In the genomic region with DNA sequence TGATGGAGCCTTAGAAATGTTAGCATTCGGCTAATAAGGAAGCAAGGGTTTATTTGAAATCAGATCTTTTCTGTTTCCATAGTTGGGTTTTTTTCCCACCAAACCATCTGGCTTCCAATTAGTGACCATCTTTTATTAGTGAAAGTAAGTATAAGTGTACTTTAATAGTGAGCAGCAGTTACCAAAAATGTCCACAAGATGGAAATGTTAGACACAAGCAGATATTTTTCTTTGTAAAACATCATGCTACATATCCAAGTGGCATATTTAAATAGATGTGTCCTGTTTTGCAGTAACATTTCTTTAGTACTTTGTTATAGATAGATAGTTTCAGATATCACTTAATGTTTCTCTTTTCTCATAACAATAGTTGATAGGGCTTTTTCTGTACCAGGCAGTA, we compare ENCODE assay signal across 8 cellular contexts. TPM values are rescaled to one million over a fixed set of nuclear protein-coding genes. Genes with fewer than 3 reads are reported as not detected.
DNase-seq lines count a peak whose midpoint lies in the region; ATAC-seq and TF ChIP-seq lines count a peak whose summit lies in the region.

No MANE protein-coding gene starts in this region.

- H3K27me3 ChIP-seq in CD4-positive, CD25-positive, alpha-beta regulatory T cell (ENCODE audit: control insufficient read depth, insufficient read depth, low read length): no peaks in the 10 kb centered on the region
- H3K27me3 ChIP-seq in upper lobe of left lung: no peaks in the 10 kb centered on the region

- 88 to 91% methylated on average over 1 of the region's 1 CpG for WGBS in upper lobe of left lung, 2 donors

- H3K4me1 Mint-ChIP-seq in CD4-positive, CD25-positive, alpha-beta regulatory T cell: peaks cover 14 to 37% (median 25%) of the 10 kb centered on the region in 4 donors
- peaks cover 42% of the 10 kb centered on the region for H3K4me1 Mint-ChIP-seq in HFFc6 (ENCODE audit: low read depth)

- ATAC-seq in CD4-positive, CD25-positive, alpha-beta regulatory T cell (ENCODE audit: low read depth in 2 of 2): no peak
- peak; percentile 91 for ATAC-seq in SK-N-SH treated with all-trans-retinoic acid at 6 μM for 48 hours
- ATAC-seq in upper lobe of left lung (ENCODE audit: low FRiP score in 2 of 2): peak in 1 of 2 donors; percentile 68
- no peak for ATAC-seq in HG03039 (IDR thresholded peaks at IDR 0.05; ENCODE audit: unreplicated experiment)

- H3K4me1 ChIP-seq in CD4-positive, CD25-positive, alpha-beta regulatory T cell (ENCODE audit: control insufficient read depth, insufficient read depth, low read length, poor library complexity, severe bottlenecking): no peaks in the 10 kb centered on the region
- H3K4me1 ChIP-seq in upper lobe of left lung: no peaks in the 10 kb centered on the region

- DNase-seq in CD4-positive, CD25-positive, alpha-beta regulatory T cell: peak in 2 of 3 donors; percentile 26 to 56
- peak; percentile 68 for DNase-seq in HFFc6
- peak; percentile 47 for DNase-seq in glomerular visceral epithelial cell (ENCODE audit: extremely low spot score)
- no peak for DNase-seq in upper lobe of left lung
- DNase-seq in NCI-H345 treated with DMSO at 0.1 percent for 48 hours (lab: John Stamatoyannopoulos, UW; ENCODE audit: unreplicated experiment): no peak
- no peak for DNase-seq in activated T-cell treated with anti-CD3 and anti-CD28 coated beads, Interleukin-2, amount 50 U/mL, for 48 hours

- no peak for TF ChIP-seq EP300 in upper lobe of left lung (IDR thresholded peaks at IDR 0.05)

- H3K36me3 ChIP-seq in CD4-positive, CD25-positive, alpha-beta regulatory T cell (ENCODE audit: control insufficient read depth, insufficient read depth, low read length): peaks cover 19% of the 10 kb centered on the region
- H3K36me3 ChIP-seq in upper lobe of left lung: peaks cover 0 to 9% (median 3%) of the 10 kb centered on the region in 4 donors

- H3K27ac ChIP-seq in CD4-positive, CD25-positive, alpha-beta regulatory T cell (ENCODE audit: insufficient read depth, low read length, poor library complexity, severe bottlenecking): no peak overlapping the region
- H3K27ac ChIP-seq in upper lobe of left lung: no peak overlapping the region

- H3K4me3 Mint-ChIP-seq in CD4-positive, CD25-positive, alpha-beta regulatory T cell: no peak overlapping the region
- no peak overlapping the region for H3K4me3 Mint-ChIP-seq in HFFc6

- H3K9me3 ChIP-seq in CD4-positive, CD25-positive, alpha-beta regulatory T cell (ENCODE audit: control insufficient read depth in 2 of 2, low read length in 2 of 2): no peaks in the 10 kb centered on the region
- H3K9me3 ChIP-seq in upper lobe of left lung: no peaks in the 10 kb centered on the region

- peak; percentile 91 for TF ChIP-seq CTCF in HFFc6 (IDR thresholded peaks at IDR 0.05)
- peak; percentile 16 to 59 (median 42) for TF ChIP-seq CTCF in upper lobe of left lung (IDR thresholded peaks at IDR 0.05)

- no peaks in the 10 kb centered on the region for H3K27me3 Mint-ChIP-seq in CD4-positive, CD25-positive, alpha-beta regulatory T cell
- H3K27me3 Mint-ChIP-seq in HFFc6 (ENCODE audit: insufficient read depth): no peaks in the 10 kb centered on the region

- no peaks in the 10 kb centered on the region for H3K9me3 Mint-ChIP-seq in CD4-positive, CD25-positive, alpha-beta regulatory T cell
- no peaks in the 10 kb centered on the region for H3K9me3 Mint-ChIP-seq in HFFc6

- no peak overlapping the region for H3K27ac Mint-ChIP-seq in CD4-positive, CD25-positive, alpha-beta regulatory T cell
- H3K27ac Mint-ChIP-seq in HFFc6: no peak overlapping the region

- peaks cover 36% of the 10 kb centered on the region for H3K36me3 Mint-ChIP-seq in CD4-positive, CD25-positive, alpha-beta regulatory T cell
- H3K36me3 Mint-ChIP-seq in HFFc6 (ENCODE audit: low read depth): peaks cover 13% of the 10 kb centered on the region; the same call in 1 of the 2 replicates

- H3K4me3 ChIP-seq in CD4-positive, CD25-positive, alpha-beta regulatory T cell (ENCODE audit: low read depth, low read length): no peak overlapping the region
- no peak overlapping the region for H3K4me3 ChIP-seq in upper lobe of left lung

- no peak for TF ChIP-seq POLR2A in upper lobe of left lung (IDR thresholded peaks at IDR 0.05)

TF ChIP-seq in SK-N-SH treated with all-trans-retinoic acid at 6 μM for 48 hours, 23 proteins besides CTCF, POLR2A, EP300 and RAD21:
- TF ChIP-seq TOX (CRISPR knock-in tag; IDR thresholded peaks at IDR 0.05; ENCODE audit: borderline replicate concordance) (no peak), ZFP3 (CRISPR knock-in tag; IDR thresholded peaks at IDR 0.05) (no peak), SNAI2 (CRISPR knock-in tag; IDR thresholded peaks at IDR 0.05) (no peak), ZNF8 (CRISPR knock-in tag; IDR thresholded peaks at IDR 0.05) (no peak), ZFP30 (CRISPR knock-in tag; IDR thresholded peaks at IDR 0.05) (no peak), ESRRG (CRISPR knock-in tag; IDR thresholded peaks at IDR 0.05) (no peak), ZNF565 (CRISPR knock-in tag; conservative IDR thresholded peaks at IDR 0.05; ENCODE audit: low read depth) (no peak), ZNF70 (CRISPR knock-in tag; IDR thresholded peaks at IDR 0.05) (no peak), CSDC2 (CRISPR knock-in tag; IDR thresholded peaks at IDR 0.05) (no peak), RARB (CRISPR knock-in tag; IDR thresholded peaks at IDR 0.05) (no peak), TCF4 (CRISPR knock-in tag; IDR thresholded peaks at IDR 0.05; ENCODE audit: borderline replicate concordance) (no peak), GLIS3 (CRISPR knock-in tag; IDR thresholded peaks at IDR 0.05) (no peak)
- TF ChIP-seq, protein P1, sequence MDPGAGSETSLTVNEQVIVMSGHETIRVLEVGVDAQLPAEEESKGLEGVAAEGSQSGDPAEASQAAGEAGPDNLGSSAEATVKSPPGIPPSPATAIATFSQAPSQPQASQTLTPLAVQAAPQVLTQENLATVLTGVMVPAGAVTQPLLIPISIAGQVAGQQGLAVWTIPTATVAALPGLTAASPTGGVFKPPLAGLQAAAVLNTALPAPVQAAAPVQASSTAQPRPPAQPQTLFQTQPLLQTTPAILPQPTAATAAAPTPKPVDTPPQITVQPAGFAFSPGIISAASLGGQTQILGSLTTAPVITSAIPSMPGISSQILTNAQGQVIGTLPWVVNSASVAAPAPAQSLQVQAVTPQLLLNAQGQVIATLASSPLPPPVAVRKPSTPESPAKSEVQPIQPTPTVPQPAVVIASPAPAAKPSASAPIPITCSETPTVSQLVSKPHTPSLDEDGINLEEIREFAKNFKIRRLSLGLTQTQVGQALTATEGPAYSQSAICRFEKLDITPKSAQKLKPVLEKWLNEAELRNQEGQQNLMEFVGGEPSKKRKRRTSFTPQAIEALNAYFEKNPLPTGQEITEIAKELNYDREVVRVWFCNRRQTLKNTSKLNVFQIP (CRISPR knock-in tag; IDR thresholded peaks at IDR 0.05; ENCODE audit: borderline replicate concordance, low read depth): no peak
- TF ChIP-seq, protein P2, sequence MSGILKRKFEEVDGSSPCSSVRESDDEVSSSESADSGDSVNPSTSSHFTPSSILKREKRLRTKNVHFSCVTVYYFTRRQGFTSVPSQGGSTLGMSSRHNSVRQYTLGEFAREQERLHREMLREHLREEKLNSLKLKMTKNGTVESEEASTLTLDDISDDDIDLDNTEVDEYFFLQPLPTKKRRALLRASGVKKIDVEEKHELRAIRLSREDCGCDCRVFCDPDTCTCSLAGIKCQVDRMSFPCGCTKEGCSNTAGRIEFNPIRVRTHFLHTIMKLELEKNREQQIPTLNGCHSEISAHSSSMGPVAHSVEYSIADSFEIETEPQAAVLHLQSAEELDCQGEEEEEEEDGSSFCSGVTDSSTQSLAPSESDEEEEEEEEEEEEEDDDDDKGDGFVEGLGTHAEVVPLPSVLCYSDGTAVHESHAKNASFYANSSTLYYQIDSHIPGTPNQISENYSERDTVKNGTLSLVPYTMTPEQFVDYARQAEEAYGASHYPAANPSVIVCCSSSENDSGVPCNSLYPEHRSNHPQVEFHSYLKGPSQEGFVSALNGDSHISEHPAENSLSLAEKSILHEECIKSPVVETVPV (CRISPR knock-in tag; IDR thresholded peaks at IDR 0.05): no peak

RNA-seq across cellular contexts. Expression of a gene that starts 28.8 kb away (rescaled TPM):
- total RNA-seq in CD4-positive, CD25-positive, alpha-beta regulatory T cell: 32.6 TPM
- polyA plus RNA-seq in CD4-positive, CD25-positive, alpha-beta regulatory T cell: 10 to 100 TPM; 47.9 to 75.7 (median 53.2) TPM
- total RNA-seq in HFFc6 (2021; fragmentation: NEBNext Ultra II Directional; extraction: Animal tissue kit (Norgen Biotek cat#: 25700)): 10 to 100 TPM in 4 of 6 experiments, 1 to 10 TPM in 2; 7.3 to 11.1 (median 10.4) TPM
- 10 to 100 TPM in 3 of 6 donors, 1 to 10 TPM in 2, under 1 TPM in 1; 1.00 to 12.8 (median 10.2) TPM for total RNA-seq in upper lobe of left lung

RNA-seq across cellular contexts. Expression of a gene that starts 40.2 kb away (rescaled TPM):
- 1.0 TPM for total RNA-seq in CD4-positive, CD25-positive, alpha-beta regulatory T cell
- polyA plus RNA-seq in CD4-positive, CD25-positive, alpha-beta regulatory T cell: 10 to 100 TPM in 1 of 4 donors, 1 to 10 TPM in 2, under 1 TPM in 1; 0.95 to 17.6 (median 4.9) TPM
- total RNA-seq in HFFc6 (2021; fragmentation: NEBNext Ultra II Directional; extraction: Animal tissue kit (Norgen Biotek cat#: 25700)): not detected
- total RNA-seq in upper lobe of left lung: 1,000 to 10,000 TPM in 1 of 6 donors, 100 to 1,000 TPM in 4, 10 to 100 TPM in 1; 52.9 to 1,947 (median 459) TPM

Comparison
In these comparisons a context has a peak if more than half of its experiments do, and no peak if none do; other contexts are left out.
1. DNase-seq: peak in CD4-positive, CD25-positive, alpha-beta regulatory T cell (2 of 3), HFFc6 (single experiment) and glomerular visceral epithelial cell (single experiment); none in upper lobe of left lung (0 of 2), NCI-H345 treated with DMSO at 0.1 percent for 48 hours (single experiment) and activated T-cell treated with anti-CD3 and anti-CD28 coated beads, Interleukin-2, amount 50 U/mL, for 48 hours (0 of 2).
2. RNA of a gene that starts 40.2 kb away (total RNA-seq): 52.9 to 1,947 TPM in upper lobe of left lung; 1.0 TPM in CD4-positive, CD25-positive, alpha-beta regulatory T cell (single experiment) and not detected in HFFc6; every median in the first group is over 10 times any median in the second.